In genomic region chr3:183698318-183698731, GRCh38 we compare ENCODE assay signal across 8 cellular contexts. TPM values are rescaled to one million over a fixed set of nuclear protein-coding genes. Genes with fewer than 3 reads are reported as not detected.
DNase-seq lines count a peak whose midpoint lies in the region; ATAC-seq, FAIRE-seq and TF ChIP-seq lines count a peak whose summit lies in the region.

No MANE protein-coding gene starts in this region.

- intact Hi-C loops in adrenal gland (cut with DNase I) (no loop called here), posterior cingulate gyrus (cut with DNase I) (loop anchor here (1.0 to 10.0 kb wide), 2 partner anchors 62 to 194 kb away; no protein-coding TSS in a partner anchor)

- no peaks in the 10 kb centered on the region for H3K27me3 ChIP-seq in NT2/D1 (ENCODE audit: insufficient read depth, insufficient read length)
- no peaks in the 10 kb centered on the region for H3K27me3 ChIP-seq in adrenal gland
- no peaks in the 10 kb centered on the region for H3K27me3 ChIP-seq in right atrium auricular region

- TF ChIP-seq CTCF in AG04449 (IDR thresholded peaks at IDR 0.05; ENCODE audit: insufficient read depth, low read length, missing control alignments), result no peak
- no peak for TF ChIP-seq CTCF in adrenal gland (IDR thresholded peaks at IDR 0.05)
- TF ChIP-seq CTCF in right atrium auricular region (IDR thresholded peaks at IDR 0.05), result no peak

- no peaks in the 10 kb centered on the region for H3K4me1 ChIP-seq in NT2/D1 (ENCODE audit: insufficient read depth, insufficient read length)
- peaks cover 0 to 20% of the 10 kb centered on the region in 2 donors for H3K4me1 ChIP-seq in adrenal gland (replicated peaks in 1 of 2)
- H3K4me1 ChIP-seq in right atrium auricular region, result peaks cover 0 to 25% of the 10 kb centered on the region in 2 donors

- peak overlapping the region; percentile 89 for H3K4me3 ChIP-seq in AG04449 (ENCODE audit: low read depth, low read length)
- peak overlapping the region; percentile 94 for H3K4me3 ChIP-seq in NT2/D1 (ENCODE audit: insufficient read length, low read depth)
- peak overlapping the region; percentile 43 to 90 (median 71) for H3K4me3 ChIP-seq in adrenal gland
- H3K4me3 ChIP-seq in right atrium auricular region, result peak overlapping the region; percentile 89 to 93

- POLR2A ChIA-PET in AG04449 (lab: Yijun Ruan, JAX), result interaction anchor here (1.8 kb wide), 1 partner anchor 62 kb away, joined by 6 read pairs; no protein-coding TSS in a partner anchor

- no peak for FAIRE-seq in GM12891 (lab: Jason Lieb, UNC)

- DNase-seq in AG04449 (ENCODE audit: low read depth, low spot score) (no peak), GM12891 (ENCODE audit: insufficient read length, low spot score) (no peak), NT2/D1 (ENCODE audit: low read depth, low spot score) (peak; percentile 13), adrenal gland (peak; percentile 18 to 59 (median 29)), right atrium auricular region (ENCODE audit: low spot score) (no peak), posterior cingulate gyrus (peak in 7 of 10 donors; percentile 10 to 88 (median 29)), NCI-H128 (lab: John Stamatoyannopoulos, UW; ENCODE audit: unreplicated experiment) (no peak)

- H3K27ac ChIP-seq in adrenal gland (peak overlapping the region in 4 of 5 donors; percentile 83 to 95 (median 92)), right atrium auricular region (peak overlapping the region; percentile 86 to 94)

- H3K9ac ChIP-seq in NT2/D1 (ENCODE audit: insufficient read length, low read depth), result peak overlapping the region; percentile 95

- CTCF ChIA-PET in AG04449 (lab: Yijun Ruan, JAX), result interaction anchor here (0.9 to 1.3 kb wide), 3 partner anchors 44 to 230 kb away, joined by 3 read pairs; no protein-coding TSS in a partner anchor

- WGBS in adrenal gland, 4 donors, result 1% methylated on average over 11 to 12 of the region's 12 CpGs; no CpG with 5 or more reads in 1 of the 4 donors

- peaks cover 12% of the 10 kb centered on the region for H3K36me3 ChIP-seq in NT2/D1 (ENCODE audit: insufficient read depth, insufficient read length, low read length)
- H3K36me3 ChIP-seq in adrenal gland (replicated peaks in 1 of 2), result no peaks in the 10 kb centered on the region
- no peaks in the 10 kb centered on the region for H3K36me3 ChIP-seq in right atrium auricular region

- ATAC-seq in HG02938 (IDR thresholded peaks at IDR 0.05; ENCODE audit: unreplicated experiment), result peak; percentile 40

- 0 out of 2 replicates have a peak, but pooled peaks have one; percentile 8 for TF ChIP-seq POLR2A in GM12891 (IDR thresholded peaks at IDR 0.05; ENCODE audit: low read depth, low read length)
- TF ChIP-seq POLR2A in adrenal gland (IDR thresholded peaks at IDR 0.05), result peak in 1 of 2 donors; percentile 26

- H3K9me3 ChIP-seq in NT2/D1 (ENCODE audit: insufficient read depth, low read length) (no peaks in the 10 kb centered on the region), adrenal gland (replicated peaks in 1 of 3) (no peaks in the 10 kb centered on the region), right atrium auricular region (no peaks in the 10 kb centered on the region)

TF ChIP-seq in GM12891, 5 proteins besides CTCF, POLR2A, EP300 and RAD21:
- TF ChIP-seq POLR2AphosphoS5 (IDR thresholded peaks at IDR 0.05; ENCODE audit: low read depth, low read length) (no peak), PAX5 (IDR thresholded peaks at IDR 0.05; ENCODE audit: insufficient read depth, low read length, severe bottlenecking) (no peak), POU2F2 (IDR thresholded peaks at IDR 0.05; ENCODE audit: low read depth, low read length) (no peak), SPI1 (IDR thresholded peaks at IDR 0.05; ENCODE audit: low read depth, low read length) (no peak), TAF1 (IDR thresholded peaks at IDR 0.05; ENCODE audit: low read depth, low read length) (no peak)

RNA-seq across cellular contexts. Expression of gene YEATS2, which starts 0.7 kb away (rescaled TPM):
- polyA plus RNA-seq in GM12891 (2012; ENCODE audit: low read depth, missing spikeins), result 16.0 TPM
- total RNA-seq in adrenal gland (10 to 100 TPM in 7 of 8 donors, 1 to 10 TPM in 1; 9.5 to 25.5 (median 15.4) TPM), right atrium auricular region (10 to 100 TPM in 1 of 2 donors, 1 to 10 TPM in 1; 9.2 to 12.6 TPM)
- polyA plus RNA-seq in adrenal gland, result 10 to 100 TPM in 1 of 3 donors, 1 to 10 TPM in 2; 4.9 to 11.9 (median 8.4) TPM

Comparison
In these comparisons a context has a peak if more than half of its experiments do, and no peak if none do; other contexts are left out.
1. DNase-seq: peak in NT2/D1 (single experiment), adrenal gland (7 of 7) and posterior cingulate gyrus (7 of 10); none in AG04449 (single experiment), GM12891 (single experiment), right atrium auricular region (single experiment) and NCI-H128 (single experiment).
2. Peak in every context shown above with its lines, with median percentiles within 50 percentile points of each other: H3K4me3 ChIP-seq.